1 cellular context compared by ENCODE assay signal in genomic region chr4:687048-687974, GRCh38.
TF ChIP-seq lines count a peak whose summit lies in the region.

No MANE protein-coding gene starts in this region.

TF ChIP-seq in HepG2, 621 proteins besides CTCF, POLR2A, EP300 and RAD21 (continued from another document and continues in another):
- peak; percentile 13; the same call in 1 of the 2 replicates for TF ChIP-seq THAP9 (CRISPR knock-in tag; IDR thresholded peaks at IDR 0.05; ENCODE audit: borderline replicate concordance)
- TF ChIP-seq, protein P1, sequence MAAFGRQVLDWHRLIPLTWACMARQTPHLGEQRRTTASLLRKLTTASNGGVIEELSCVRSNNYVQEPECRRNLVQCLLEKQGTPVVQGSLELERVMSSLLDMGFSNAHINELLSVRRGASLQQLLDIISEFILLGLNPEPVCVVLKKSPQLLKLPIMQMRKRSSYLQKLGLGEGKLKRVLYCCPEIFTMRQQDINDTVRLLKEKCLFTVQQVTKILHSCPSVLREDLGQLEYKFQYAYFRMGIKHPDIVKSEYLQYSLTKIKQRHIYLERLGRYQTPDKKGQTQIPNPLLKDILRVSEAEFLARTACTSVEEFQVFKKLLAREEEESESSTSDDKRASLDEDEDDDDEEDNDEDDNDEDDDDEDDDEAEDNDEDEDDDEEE (CRISPR knock-in tag; IDR thresholded peaks at IDR 0.05) = 0 out of 2 replicates have a peak, but pooled peaks have one; percentile 45
- 0 out of 2 replicates have a peak, but pooled peaks have one; percentile 51 for TF ChIP-seq SKIL (CRISPR knock-in tag; IDR thresholded peaks at IDR 0.05; ENCODE audit: borderline replicate concordance)
- TF ChIP-seq ZSCAN21 (CRISPR knock-in tag; IDR thresholded peaks at IDR 0.05; ENCODE audit: borderline replicate concordance) = 0 out of 2 replicates have a peak, but pooled peaks have one; percentile 40
- no peak for TF ChIP-seq NFATC3 (CRISPR knock-in tag; IDR thresholded peaks at IDR 0.05)
- TF ChIP-seq SOX6 (IDR thresholded peaks at IDR 0.05) = no peak
- TF ChIP-seq SOX6 (CRISPR knock-in tag; IDR thresholded peaks at IDR 0.05) = peak; percentile 58; the same call in 1 of the 2 replicates
- TF ChIP-seq, protein P2, sequence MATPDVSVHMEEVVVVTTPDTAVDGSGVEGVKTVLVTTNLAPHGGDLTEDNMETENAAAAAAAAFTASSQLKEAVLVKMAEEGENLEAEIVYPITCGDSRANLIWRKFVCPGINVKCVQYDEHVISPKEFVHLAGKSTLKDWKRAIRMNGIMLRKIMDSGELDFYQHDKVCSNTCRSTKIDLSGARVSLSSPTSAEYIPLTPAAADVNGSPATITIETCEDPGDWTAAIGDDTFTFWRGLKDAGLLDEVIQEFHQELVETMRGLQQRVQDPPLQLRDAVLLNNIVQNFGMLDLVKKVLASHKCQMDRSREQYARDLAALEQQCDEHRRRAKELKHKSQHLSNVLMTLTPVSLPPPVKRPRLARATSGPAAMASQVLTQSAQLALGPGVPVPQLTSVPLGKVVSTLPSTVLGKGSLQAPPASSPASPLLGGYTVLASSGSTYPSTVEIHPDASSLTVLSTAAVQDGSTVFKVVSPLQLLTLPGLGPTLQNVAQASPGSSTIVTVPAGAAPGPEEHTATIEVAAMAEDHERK (CRISPR knock-in tag; IDR thresholded peaks at IDR 0.05; ENCODE audit: low read depth) = no peak
- no peak for TF ChIP-seq HNF4G (IDR thresholded peaks at IDR 0.05; ENCODE audit: borderline replicate concordance, low read depth, low read length)
- no peak for TF ChIP-seq HNF4G (CRISPR knock-in tag; IDR thresholded peaks at IDR 0.05; ENCODE audit: borderline replicate concordance, low read depth)
- no peak for TF ChIP-seq RFXANK (CRISPR knock-in tag; IDR thresholded peaks at IDR 0.05)
- TF ChIP-seq HCFC1 (IDR thresholded peaks at IDR 0.05; ENCODE audit: low read depth, low read length) = no peak
- TF ChIP-seq, protein P3, sequence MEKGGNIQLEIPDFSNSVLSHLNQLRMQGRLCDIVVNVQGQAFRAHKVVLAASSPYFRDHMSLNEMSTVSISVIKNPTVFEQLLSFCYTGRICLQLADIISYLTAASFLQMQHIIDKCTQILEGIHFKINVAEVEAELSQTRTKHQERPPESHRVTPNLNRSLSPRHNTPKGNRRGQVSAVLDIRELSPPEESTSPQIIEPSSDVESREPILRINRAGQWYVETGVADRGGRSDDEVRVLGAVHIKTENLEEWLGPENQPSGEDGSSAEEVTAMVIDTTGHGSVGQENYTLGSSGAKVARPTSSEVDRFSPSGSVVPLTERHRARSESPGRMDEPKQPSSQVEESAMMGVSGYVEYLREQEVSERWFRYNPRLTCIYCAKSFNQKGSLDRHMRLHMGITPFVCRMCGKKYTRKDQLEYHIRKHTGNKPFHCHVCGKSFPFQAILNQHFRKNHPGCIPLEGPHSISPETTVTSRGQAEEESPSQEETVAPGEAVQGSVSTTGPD (CRISPR knock-in tag; IDR thresholded peaks at IDR 0.05) = no peak
- peak; percentile 92 for TF ChIP-seq THRA (CRISPR knock-in tag; IDR thresholded peaks at IDR 0.05; ENCODE audit: borderline replicate concordance)
- TF ChIP-seq POLR2G (IDR thresholded peaks at IDR 0.05; ENCODE audit: low read depth, low read length) = peak; percentile 84
- TF ChIP-seq ZNF530 (CRISPR knock-in tag; IDR thresholded peaks at IDR 0.05; ENCODE audit: low read depth) = no peak
- peak; percentile 80 for TF ChIP-seq CEBPB (IDR thresholded peaks at IDR 0.05; ENCODE audit: borderline replicate concordance, low read depth, low read length)
- TF ChIP-seq LBX2 (CRISPR knock-in tag; IDR thresholded peaks at IDR 0.05; ENCODE audit: borderline replicate concordance) = 0 out of 2 replicates have a peak, but pooled peaks have one; percentile 24
- peak; percentile 40; the same call in 1 of the 2 replicates for TF ChIP-seq ZBTB43 (CRISPR knock-in tag; conservative IDR thresholded peaks at IDR 0.05)
- TF ChIP-seq PPARG (CRISPR knock-in tag; conservative IDR thresholded peaks at IDR 0.05) = 0 out of 2 replicates have a peak, but pooled peaks have one; percentile 26
- TF ChIP-seq THAP7 (CRISPR knock-in tag; IDR thresholded peaks at IDR 0.05) = 0 out of 2 replicates have a peak, but pooled peaks have one; percentile 28
- TF ChIP-seq MYC (CRISPR knock-in tag; IDR thresholded peaks at IDR 0.05; ENCODE audit: borderline replicate concordance) = peak; percentile 19; the same call in 1 of the 2 replicates
- peak; percentile 54; the same call in 1 of the 2 replicates for TF ChIP-seq HDAC2 (CRISPR knock-in tag; IDR thresholded peaks at IDR 0.05)
- 0 out of 2 replicates have a peak, but pooled peaks have one; percentile 53 for TF ChIP-seq ZFP90 (CRISPR knock-in tag; IDR thresholded peaks at IDR 0.05; ENCODE audit: borderline replicate concordance)
- TF ChIP-seq ARID2 (CRISPR knock-in tag; IDR thresholded peaks at IDR 0.05; ENCODE audit: borderline replicate concordance) = no peak
- TF ChIP-seq, protein P4, sequence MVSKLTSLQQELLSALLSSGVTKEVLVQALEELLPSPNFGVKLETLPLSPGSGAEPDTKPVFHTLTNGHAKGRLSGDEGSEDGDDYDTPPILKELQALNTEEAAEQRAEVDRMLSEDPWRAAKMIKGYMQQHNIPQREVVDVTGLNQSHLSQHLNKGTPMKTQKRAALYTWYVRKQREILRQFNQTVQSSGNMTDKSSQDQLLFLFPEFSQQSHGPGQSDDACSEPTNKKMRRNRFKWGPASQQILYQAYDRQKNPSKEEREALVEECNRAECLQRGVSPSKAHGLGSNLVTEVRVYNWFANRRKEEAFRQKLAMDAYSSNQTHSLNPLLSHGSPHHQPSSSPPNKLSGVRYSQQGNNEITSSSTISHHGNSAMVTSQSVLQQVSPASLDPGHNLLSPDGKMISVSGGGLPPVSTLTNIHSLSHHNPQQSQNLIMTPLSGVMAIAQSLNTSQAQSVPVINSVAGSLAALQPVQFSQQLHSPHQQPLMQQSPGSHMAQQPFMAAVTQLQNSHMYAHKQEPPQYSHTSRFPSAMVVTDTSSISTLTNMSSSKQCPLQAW (CRISPR knock-in tag; IDR thresholded peaks at IDR 0.05) = peak; percentile 59
- TF ChIP-seq PHF8 (CRISPR knock-in tag; IDR thresholded peaks at IDR 0.05) = peak; percentile 44; the same call in 1 of the 2 replicates
- peak; percentile 77; the same call in 1 of the 2 replicates for TF ChIP-seq ZNF343 (CRISPR knock-in tag; IDR thresholded peaks at IDR 0.05)
- no peak for TF ChIP-seq ATF4 (CRISPR knock-in tag; IDR thresholded peaks at IDR 0.05)
- TF ChIP-seq POLR2AphosphoS5 (IDR thresholded peaks at IDR 0.05; ENCODE audit: low read depth, low read length) = peak; percentile 50; the same call in 1 of the 2 replicates
- peak; percentile 59; the same call in 1 of the 2 replicates for TF ChIP-seq GATAD2A (CRISPR knock-in tag; IDR thresholded peaks at IDR 0.05)
- 0 out of 2 replicates have a peak, but pooled peaks have one; percentile 20 for TF ChIP-seq ZNF276 (CRISPR knock-in tag; IDR thresholded peaks at IDR 0.05; ENCODE audit: low read depth)
- 0 out of 2 replicates have a peak, but pooled peaks have one; percentile 44 for TF ChIP-seq ZNF800 (CRISPR knock-in tag; IDR thresholded peaks at IDR 0.05)
